ENCODE assay signal across 11 cellular contexts in genomic region chr7:143408247-143408685, GRCh38. TPM values are rescaled to one million over a fixed set of nuclear protein-coding genes. Genes with fewer than 3 reads are reported as not detected.
A peak's percentile ranks its signal among the peaks of the same experiment; 100 is the strongest.
DNase-seq lines count a peak whose midpoint lies in the region; ATAC-seq and TF ChIP-seq lines count a peak whose summit lies in the region.
"Had no signal": no experiment of that assay in that cellular context is flagged by ENCODE, and none has a peak within 500 bp of the region (broad histone marks: within the 10 kb centered on the region; RNA-seq: fewer than 3 reads in every experiment).

No MANE protein-coding gene starts in this region.

- peak overlapping the region; percentile 35 to 47 for H3K4me3 ChIP-seq in left lung
- H3K4me3 ChIP-seq in stomach, result peak overlapping the region; percentile 48 to 63 (median 56)

- TF ChIP-seq POLR2A in stomach (IDR thresholded peaks at IDR 0.05), result no peak

- H3K4me1 Mint-ChIP-seq in T-helper 1 cell treated with Interleukin-12 subunit alpha and Interleukin-12 subunit beta and Interleukin-4 antibody, amounts not matched to agents 30 μg/mL and 1 μg/mL, for 36 hours (ENCODE audit: low read depth), result peaks cover 23% of the 10 kb centered on the region
- H3K4me1 Mint-ChIP-seq in activated naive CD8-positive, alpha-beta T cell treated with anti-CD3 and anti-CD28 coated beads, Interleukin-2, amount 10 ng/mL, durations not matched to agents 7 days and 5 days, result peaks cover 33% of the 10 kb centered on the region

- no peak overlapping the region for H3K27ac Mint-ChIP-seq in T-helper 1 cell treated with Interleukin-12 subunit alpha and Interleukin-12 subunit beta and Interleukin-4 antibody, amounts not matched to agents 30 μg/mL and 1 μg/mL, for 36 hours
- H3K27ac Mint-ChIP-seq in activated naive CD8-positive, alpha-beta T cell treated with anti-CD3 and anti-CD28 coated beads, Interleukin-2, amount 10 ng/mL, durations not matched to agents 7 days and 5 days, result peak overlapping the region; percentile 87

- DNase-seq in T-helper 1 cell (no peak), left lung (no peak), stomach (no peak), GM10248 (ENCODE audit: extremely low spot score) (no peak), NOMO-1 treated with DMSO at 0.1 percent for 48 hours (lab: John Stamatoyannopoulos, UW; ENCODE audit: unreplicated experiment) (no peak)
- DNase-seq in activated naive CD8-positive, alpha-beta T cell treated with anti-CD3 and anti-CD28 coated beads, Interleukin-2, amount 10 ng/mL, durations not matched to agents 7 days and 5 days, result peak; percentile 41
- DNase-seq: cortex of kidney, IMR-90 had no signal

- H3K4me1 ChIP-seq in left lung (peaks cover 12 to 69% of the 10 kb centered on the region in 2 donors), stomach (peaks cover 16 to 55% (median 39%) of the 10 kb centered on the region in 4 donors)

- peak; percentile 9 for ATAC-seq in activated naive CD8-positive, alpha-beta T cell treated with anti-CD3 and anti-CD28 coated beads, Interleukin-2, amount 10 ng/mL, durations not matched to agents 7 days and 5 days (ENCODE audit: low read depth)
- ATAC-seq in left lung (peak; percentile 22), HG03196 (IDR thresholded peaks at IDR 0.05; ENCODE audit: unreplicated experiment) (no peak)

- H3K27me3 Mint-ChIP-seq in T-helper 1 cell treated with Interleukin-12 subunit alpha and Interleukin-12 subunit beta and Interleukin-4 antibody, amounts not matched to agents 30 μg/mL and 1 μg/mL, for 36 hours (ENCODE audit: low read depth), result peaks cover 51% of the 10 kb centered on the region
- peaks cover 2% of the 10 kb centered on the region for H3K27me3 Mint-ChIP-seq in activated naive CD8-positive, alpha-beta T cell treated with anti-CD3 and anti-CD28 coated beads, Interleukin-2, amount 10 ng/mL, durations not matched to agents 7 days and 5 days

- no peaks in the 10 kb centered on the region for H3K36me3 Mint-ChIP-seq in T-helper 1 cell treated with Interleukin-12 subunit alpha and Interleukin-12 subunit beta and Interleukin-4 antibody, amounts not matched to agents 30 μg/mL and 1 μg/mL, for 36 hours (ENCODE audit: low read depth)
- peaks cover 10% of the 10 kb centered on the region for H3K36me3 Mint-ChIP-seq in activated naive CD8-positive, alpha-beta T cell treated with anti-CD3 and anti-CD28 coated beads, Interleukin-2, amount 10 ng/mL, durations not matched to agents 7 days and 5 days

- 14 to 50% (median 26%) methylated on average over 6 to 20 of the region's 20 CpGs for WGBS in stomach, 5 donors

- H3K27me3 ChIP-seq in left lung, result peaks cover 0 to 14% of the 10 kb centered on the region in 2 donors
- no peaks in the 10 kb centered on the region for H3K27me3 ChIP-seq in stomach

- intact Hi-C loops in left lung (cut with DNase I), result no loop called here
- intact Hi-C loops in stomach (cut with DNase I; ENCODE audit: low total_unique reads), result no loop called here

- no peaks in the 10 kb centered on the region for H3K9me3 ChIP-seq in left lung
- H3K9me3 ChIP-seq in stomach, result no peaks in the 10 kb centered on the region

- TF ChIP-seq CTCF in left lung (IDR thresholded peaks at IDR 0.05) (no peak), stomach (IDR thresholded peaks at IDR 0.05) (no peak), GM10248 (IDR thresholded peaks at IDR 0.05; ENCODE audit: control extremely low read depth, extremely low read depth, low read depth, missing control alignments) (no peak)

- TF ChIP-seq EP300 in stomach (IDR thresholded peaks at IDR 0.05), result no peak

- H3K9me3 Mint-ChIP-seq in T-helper 1 cell treated with Interleukin-12 subunit alpha and Interleukin-12 subunit beta and Interleukin-4 antibody, amounts not matched to agents 30 μg/mL and 1 μg/mL, for 36 hours, result no peaks in the 10 kb centered on the region
- H3K9me3 Mint-ChIP-seq in activated naive CD8-positive, alpha-beta T cell treated with anti-CD3 and anti-CD28 coated beads, Interleukin-2, amount 10 ng/mL, durations not matched to agents 7 days and 5 days, result no peaks in the 10 kb centered on the region

- CTCF ChIA-PET in GM10248 (lab: Yijun Ruan, JAX), result interaction anchor here (0.8 to 7.5 kb wide), 9 partner anchors 8 to 193 kb away, joined by 3 to 63 read pairs (median 3); no protein-coding TSS in a partner anchor

- no peaks in the 10 kb centered on the region for H3K36me3 ChIP-seq in left lung
- H3K36me3 ChIP-seq in stomach, result no peaks in the 10 kb centered on the region

- H3K27ac ChIP-seq in left lung (no peak overlapping the region), stomach (peak overlapping the region; percentile 50 to 84 (median 78))

- POLR2A ChIA-PET in activated naive CD8-positive, alpha-beta T cell treated with anti-CD3 and anti-CD28 coated beads, Interleukin-2, amount 10 ng/mL, durations not matched to agents 7 days and 5 days (lab: Charles Lee), result interaction anchor here (0.7 to 5.5 kb wide), 9 partner anchors 17 to 168 kb away, joined by 3 to 44 read pairs (median 9); partner anchors contain the start of gene ZYX
- POLR2A ChIA-PET in GM10248 (lab: Yijun Ruan, JAX), result no interaction called here

- peak overlapping the region; percentile 69 for H3K4me3 Mint-ChIP-seq in T-helper 1 cell treated with Interleukin-12 subunit alpha and Interleukin-12 subunit beta and Interleukin-4 antibody, amounts not matched to agents 30 μg/mL and 1 μg/mL, for 36 hours
- peak overlapping the region; percentile 89 for H3K4me3 Mint-ChIP-seq in activated naive CD8-positive, alpha-beta T cell treated with anti-CD3 and anti-CD28 coated beads, Interleukin-2, amount 10 ng/mL, durations not matched to agents 7 days and 5 days

RNA-seq across cellular contexts. Expression of gene EPHA1, which starts 0.4 kb away (rescaled TPM):
- 10 to 100 TPM; 27.3 to 28.2 TPM for total RNA-seq in activated naive CD8-positive, alpha-beta T cell treated with anti-CD3 and anti-CD28 coated beads, Interleukin-2, amount 10 ng/mL, durations not matched to agents 7 days and 5 days
- total RNA-seq in left lung (10 to 100 TPM; 11.6 to 16.1 TPM), stomach (10 to 100 TPM in 3 of 5 donors, 1 to 10 TPM in 2; 5.3 to 31.9 (median 12.5) TPM)
- polyA plus RNA-seq in stomach, result 10 to 100 TPM in 1 of 3 donors, 1 to 10 TPM in 2; 4.7 to 25.9 (median 5.6) TPM
- total RNA-seq: IMR-90 had no signal

RNA-seq across cellular contexts. Expression of gene ZYX, which starts 27.1 kb away (rescaled TPM):
- total RNA-seq in activated naive CD8-positive, alpha-beta T cell treated with anti-CD3 and anti-CD28 coated beads, Interleukin-2, amount 10 ng/mL, durations not matched to agents 7 days and 5 days, result 100 to 1,000 TPM; 199 to 200 TPM
- total RNA-seq in left lung, result 100 to 1,000 TPM; 180 to 307 TPM
- 100 to 1,000 TPM in 1 of 5 donors, 10 to 100 TPM in 4; 20.6 to 102 (median 64.0) TPM for total RNA-seq in stomach
- polyA plus RNA-seq in stomach, result 10 to 100 TPM; 73.4 to 79.2 (median 74.1) TPM

RNA-seq across cellular contexts. Expression of gene TAS2R60, which starts 35.0 kb away (rescaled TPM):
- total RNA-seq in activated naive CD8-positive, alpha-beta T cell treated with anti-CD3 and anti-CD28 coated beads, Interleukin-2, amount 10 ng/mL, durations not matched to agents 7 days and 5 days, result under 1 TPM in 1 of 2 experiments, not detected in 1; 0.65 TPM
- total RNA-seq in left lung, result not detected
- not detected for total RNA-seq in stomach
- not detected for polyA plus RNA-seq in stomach
- total RNA-seq: A172, IMR-90 had no signal
- polyA plus RNA-seq: IMR-90 had no signal

RNA-seq across cellular contexts. Expression of gene FAM131B, which starts 45.8 kb away (rescaled TPM):
- total RNA-seq in activated naive CD8-positive, alpha-beta T cell treated with anti-CD3 and anti-CD28 coated beads, Interleukin-2, amount 10 ng/mL, durations not matched to agents 7 days and 5 days, result 1 to 10 TPM; 2.3 to 2.9 TPM
- 1 to 10 TPM in 1 of 2 donors, under 1 TPM in 1; 0.60 to 1.6 TPM for total RNA-seq in left lung
- 10 to 100 TPM in 1 of 5 donors, 1 to 10 TPM in 1, under 1 TPM in 2, not detected in 1; 0.29 to 14.0 (median 0.95) TPM for total RNA-seq in stomach
- polyA plus RNA-seq in stomach, result under 1 TPM; 0.33 to 0.56 (median 0.46) TPM

Comparison
In these comparisons a context has a peak if more than half of its experiments do, and no peak if none do; other contexts are left out.
1. H3K27ac ChIP-seq: peak in stomach (5 of 5); none in left lung (0 of 2).